Comparison of ENCODE assay signal across 31 cellular contexts in genomic region chr5:132760043-132760420, GRCh38. TPM values are rescaled to one million over a fixed set of nuclear protein-coding genes. Genes with fewer than 3 reads are reported as not detected.
A peak's percentile ranks its signal among the peaks of the same experiment; 100 is the strongest.
DNase-seq lines count a peak whose midpoint lies in the region; ATAC-seq and TF ChIP-seq lines count a peak whose summit lies in the region.
"Had no signal": no experiment of that assay in that cellular context is flagged by ENCODE, and none has a peak within 500 bp of the region (broad histone marks: within the 10 kb centered on the region; RNA-seq: fewer than 3 reads in every experiment).

No MANE protein-coding gene starts in this region.

- H3K27ac ChIP-seq in right atrium auricular region (no peak overlapping the region), trophoblast cell (ENCODE audit: low read depth, low read length) (peak overlapping the region; percentile 81), upper lobe of right lung (no peak overlapping the region), esophagus squamous epithelium (no peak overlapping the region)
- no peak overlapping the region for H3K27ac ChIP-seq in CD8-positive, alpha-beta T cell (ENCODE audit: low read depth, low read length)
- H3K27ac ChIP-seq: A549, SJSA1 had no signal

- H4K8ac ChIP-seq in trophoblast cell (ENCODE audit: low read depth, low read length), result no peak overlapping the region

- H3K27ac Mint-ChIP-seq in CD8-positive, alpha-beta T cell, result no peak overlapping the region

- CTCF ChIA-PET in CD8-positive, alpha-beta T cell (lab: Charles Lee), result no interaction called here

- H3K36me3 ChIP-seq in right atrium auricular region (peaks cover 78% of the 10 kb centered on the region), trophoblast cell (ENCODE audit: control insufficient read depth in 1 of 2, insufficient read depth in 2 of 2, low read length in 2 of 2) (peaks cover 69 to 82% of the 10 kb centered on the region in 2 experiments), upper lobe of right lung (peaks cover 52% of the 10 kb centered on the region), BE2C (peaks cover 25% of the 10 kb centered on the region), esophagus squamous epithelium (peaks cover 16 to 90% (median 46%) of the 10 kb centered on the region in 3 donors)
- no peaks in the 10 kb centered on the region for H3K36me3 ChIP-seq in CD8-positive, alpha-beta T cell (ENCODE audit: insufficient read depth, low read length)

- H3K4me3 Mint-ChIP-seq in CD8-positive, alpha-beta T cell, result no peak overlapping the region
- H3K4me3 Mint-ChIP-seq: CD4-positive, alpha-beta memory T cell had no signal

- no peaks in the 10 kb centered on the region for H3K79me2 ChIP-seq in trophoblast cell (ENCODE audit: control insufficient read depth, insufficient read depth, low read length, poor library complexity)

- peak overlapping the region; percentile 27 for H3K18ac ChIP-seq in trophoblast cell (ENCODE audit: low read length)

- H2BK5ac ChIP-seq in trophoblast cell (ENCODE audit: low read depth, low read length, poor library complexity), result no peak overlapping the region

- peaks cover 10% of the 10 kb centered on the region for H3K79me1 ChIP-seq in trophoblast cell (ENCODE audit: low read length)

- no peak overlapping the region for H2BK120ac ChIP-seq in trophoblast cell (ENCODE audit: insufficient read depth, low read length, poor library complexity)

- H4K12ac ChIP-seq in trophoblast cell (ENCODE audit: low read depth, low read length), result no peak overlapping the region

- H3K36me3 Mint-ChIP-seq in CD8-positive, alpha-beta T cell, result peaks cover 2% of the 10 kb centered on the region

- TF ChIP-seq POLR2A in esophagus squamous epithelium (IDR thresholded peaks at IDR 0.05), result no peak

- no peaks in the 10 kb centered on the region for H3K9me3 Mint-ChIP-seq in CD8-positive, alpha-beta T cell
- H3K9me3 Mint-ChIP-seq: CD4-positive, alpha-beta memory T cell had no signal

- no peak for TF ChIP-seq CTCF in right atrium auricular region (IDR thresholded peaks at IDR 0.05)
- no peak for TF ChIP-seq CTCF in upper lobe of right lung (IDR thresholded peaks at IDR 0.05)
- TF ChIP-seq CTCF in BE2C (IDR thresholded peaks at IDR 0.05; ENCODE audit: low read depth, low read length), result no peak
- TF ChIP-seq CTCF in esophagus squamous epithelium (IDR thresholded peaks at IDR 0.05), result no peak
- no peak for TF ChIP-seq CTCF in CD8-positive, alpha-beta T cell (IDR thresholded peaks at IDR 0.05)

- no peak overlapping the region for H3K4me2 ChIP-seq in trophoblast cell (ENCODE audit: low read length)
- H3K4me2 ChIP-seq: A549 had no signal

- H2BK12ac ChIP-seq in trophoblast cell (ENCODE audit: low read length), result no peak overlapping the region

- WGBS in trophoblast cell (ENCODE audit: extremely low coverage, insufficient coverage, insufficient read length), result no CpG with 5 or more reads among the region's 12 CpGs
- WGBS in esophagus squamous epithelium, 2 donors, result 89 to 100% methylated on average over 2 to 6 of the region's 12 CpGs

- no peak overlapping the region for H3K4ac ChIP-seq in trophoblast cell (ENCODE audit: low read depth, low read length)

- H3K27me3 ChIP-seq in right atrium auricular region, result no peaks in the 10 kb centered on the region
- H3K27me3 ChIP-seq in trophoblast cell (ENCODE audit: insufficient read depth, low read length), result no peaks in the 10 kb centered on the region
- H3K27me3 ChIP-seq in upper lobe of right lung, result no peaks in the 10 kb centered on the region
- no peaks in the 10 kb centered on the region for H3K27me3 ChIP-seq in BE2C
- no peaks in the 10 kb centered on the region for H3K27me3 ChIP-seq in esophagus squamous epithelium
- no peaks in the 10 kb centered on the region for H3K27me3 ChIP-seq in CD8-positive, alpha-beta T cell (ENCODE audit: insufficient read depth, low read length)
- H3K27me3 ChIP-seq: SJSA1 had no signal

- no peak overlapping the region for H3K23ac ChIP-seq in trophoblast cell (ENCODE audit: low read length)

- intact Hi-C loops in left ventricle myocardium superior (cut with micrococcal nuclease), result no loop called here
- intact Hi-C loops in upper lobe of right lung (cut with DNase I), result no loop called here
- intact Hi-C loops in esophagus squamous epithelium (cut with DNase I), result no loop called here
- intact Hi-C loops in CD8-positive, alpha-beta T cell (cut with DNase I, micrococcal nuclease), result no loop called here

- H3K9me3 ChIP-seq in right atrium auricular region, result no peaks in the 10 kb centered on the region
- H3K9me3 ChIP-seq in trophoblast cell (ENCODE audit: insufficient read depth, low read depth, low read length), result no peaks in the 10 kb centered on the region
- H3K9me3 ChIP-seq in upper lobe of right lung, result no peaks in the 10 kb centered on the region
- no peaks in the 10 kb centered on the region for H3K9me3 ChIP-seq in BE2C
- H3K9me3 ChIP-seq in esophagus squamous epithelium, result no peaks in the 10 kb centered on the region
- H3K9me3 ChIP-seq in CD8-positive, alpha-beta T cell (ENCODE audit: low read length), result no peaks in the 10 kb centered on the region
- H3K9me3 ChIP-seq: A549, Caco-2, SJSA1 had no signal

- peak; percentile 40 for DNase-seq in right atrium auricular region (ENCODE audit: low spot score)
- DNase-seq in left ventricle myocardium superior, result no peak
- peak; percentile 22 for DNase-seq in ecto neural progenitor cell (ENCODE audit: low spot score)
- no peak for DNase-seq in trophoblast cell
- DNase-seq in upper lobe of right lung, result peak; percentile 55
- no peak for DNase-seq in BE2C
- DNase-seq in esophagus squamous epithelium (lab: John Stamatoyannopoulos, UW), result no peak
- no peak for DNase-seq in CD8-positive, alpha-beta T cell
- DNase-seq: AML-193; C1 segment of cervical spinal cord; CD4-positive, alpha-beta memory T cell; DMS 273 treated with DMSO at 0.1 percent for 48 hours; DMS79 treated with DMSO at 0.1 percent for 48 hours; GF-D8; KBM-7; MV-4-11; NCI-H1105; NCI-H1436 treated with DMSO at 0.1 percent for 48 hours; NCI-H2029; NCI-H446 treated with DMSO at 0.1 percent for 48 hours; NCI-H526; NCI-H82; NK-92 treated with Interleukin-12 subunit alpha and Interleukin-12 subunit beta, amount 100 ng/mL, for 24 hours; PC-3; Right ventricle myocardium superior had no signal

- H3K27me3 Mint-ChIP-seq in CD8-positive, alpha-beta T cell (ENCODE audit: low read depth), result no peaks in the 10 kb centered on the region
- H3K27me3 Mint-ChIP-seq: CD4-positive, alpha-beta memory T cell had no signal

- peak overlapping the region; percentile 7 for H3K14ac ChIP-seq in trophoblast cell (ENCODE audit: low read length)

- ATAC-seq in left ventricle myocardium superior, result no peak
- no peak for ATAC-seq in upper lobe of right lung
- ATAC-seq in CD8-positive, alpha-beta T cell, result no peak
- ATAC-seq: A549, PC-3 had no signal

- no peak overlapping the region for H2AFZ ChIP-seq in trophoblast cell (ENCODE audit: insufficient read depth, low read length, poor library complexity)

- POLR2A ChIA-PET in CD8-positive, alpha-beta T cell (lab: Charles Lee), result no interaction called here

- no peak overlapping the region for H2AK5ac ChIP-seq in trophoblast cell (ENCODE audit: low read length)

- H3K4me3 ChIP-seq in right atrium auricular region (no peak overlapping the region), trophoblast cell (ENCODE audit: low read depth, low read length) (no peak overlapping the region), upper lobe of right lung (no peak overlapping the region), BE2C (ENCODE audit: low read depth, low read length) (no peak overlapping the region), esophagus squamous epithelium (no peak overlapping the region)
- no peak overlapping the region for H3K4me3 ChIP-seq in CD8-positive, alpha-beta T cell (ENCODE audit: low read depth, low read length)
- H3K4me3 ChIP-seq: A549, SJSA1 had no signal

- H4K91ac ChIP-seq in trophoblast cell (ENCODE audit: low read depth, low read length), result peak overlapping the region; percentile 1

- no peaks in the 10 kb centered on the region for H3K4me1 Mint-ChIP-seq in CD8-positive, alpha-beta T cell (ENCODE audit: low read depth)

- no peak overlapping the region for H3K9ac ChIP-seq in trophoblast cell (ENCODE audit: low read length)

- H3K4me1 ChIP-seq in right atrium auricular region, result no peaks in the 10 kb centered on the region
- peaks cover 22 to 37% of the 10 kb centered on the region in 2 experiments for H3K4me1 ChIP-seq in trophoblast cell (ENCODE audit: control insufficient read depth in 1 of 2, insufficient read depth in 2 of 2, low read length in 2 of 2)
- H3K4me1 ChIP-seq in upper lobe of right lung, result no peaks in the 10 kb centered on the region
- H3K4me1 ChIP-seq in BE2C, result no peaks in the 10 kb centered on the region
- peaks cover 0 to 13% (median 0%) of the 10 kb centered on the region in 3 donors for H3K4me1 ChIP-seq in esophagus squamous epithelium
- H3K4me1 ChIP-seq in CD8-positive, alpha-beta T cell (ENCODE audit: insufficient read depth, low read length), result no peaks in the 10 kb centered on the region
- H3K4me1 ChIP-seq: A549, Caco-2, SJSA1 had no signal

RNA-seq across cellular contexts. Expression of gene CCNI2, which starts 12.8 kb away (rescaled TPM):
- not detected for total RNA-seq in right atrium auricular region
- total RNA-seq in left ventricle myocardium superior, result 0.10 TPM
- polyA plus RNA-seq in trophoblast cell (2013), result 4.6 and 5.5 TPM in 2 replicates
- total RNA-seq in upper lobe of right lung, result 0.55 TPM
- 3.1 TPM for polyA plus RNA-seq in BE2C (2012; ENCODE audit: insufficient read depth, insufficient read length, low read depth)
- total RNA-seq in esophagus squamous epithelium, result under 1 TPM in 2 of 4 donors, not detected in 2; 0.19 to 0.29 TPM
- total RNA-seq in CD8-positive, alpha-beta T cell, result 1 to 10 TPM; 4.4 to 6.3 TPM
- total RNA-seq: HT1080, LHCN-M2, PC-3, SJSA1 had no signal

RNA-seq across cellular contexts. Expression of gene SEPTIN8, which starts 17.0 kb away (rescaled TPM):
- 10 to 100 TPM; 21.1 to 24.8 TPM for total RNA-seq in right atrium auricular region
- 30.4 TPM for total RNA-seq in left ventricle myocardium superior
- 198 and 213 TPM in 2 replicates for polyA plus RNA-seq in trophoblast cell (2013)
- 42.6 TPM for total RNA-seq in upper lobe of right lung
- polyA plus RNA-seq in BE2C (2012; ENCODE audit: insufficient read depth, insufficient read length, low read depth), result 34.7 TPM
- 10 to 100 TPM; 31.9 to 44.9 (median 38.3) TPM for total RNA-seq in esophagus squamous epithelium
- total RNA-seq in CD8-positive, alpha-beta T cell, result 1 to 10 TPM; 5.3 to 6.8 TPM

RNA-seq across cellular contexts. Expression of gene KIF3A, which starts 22.7 kb away (rescaled TPM):
- total RNA-seq in right atrium auricular region (1 to 10 TPM; 5.6 to 7.2 TPM), left ventricle myocardium superior (12.4 TPM), upper lobe of right lung (10.5 TPM), esophagus squamous epithelium (1 to 10 TPM; 2.2 to 7.6 (median 4.6) TPM)
- 10.0 and 10.4 TPM in 2 replicates for polyA plus RNA-seq in trophoblast cell (2013)
- polyA plus RNA-seq in BE2C (2012; ENCODE audit: insufficient read depth, insufficient read length, low read depth), result 5.9 TPM
- 10 to 100 TPM; 13.0 to 14.8 TPM for total RNA-seq in CD8-positive, alpha-beta T cell

RNA-seq across cellular contexts. Expression of gene SOWAHA, which starts 53.1 kb away (rescaled TPM):
- total RNA-seq in right atrium auricular region (not detected), left ventricle myocardium superior (0.17 TPM), upper lobe of right lung (not detected), esophagus squamous epithelium (under 1 TPM in 2 of 4 donors, not detected in 2; 0.13 to 0.45 TPM)
- polyA plus RNA-seq in trophoblast cell (2013), result 23.8 and 25.2 TPM in 2 replicates
- not detected for polyA plus RNA-seq in BE2C (2012; ENCODE audit: insufficient read depth, insufficient read length, low read depth)
- not detected for total RNA-seq in CD8-positive, alpha-beta T cell
- total RNA-seq: CD4-positive, alpha-beta memory T cell; HT1080; LHCN-M2; MCF 10A; SJSA1 had no signal

Comparison
In these comparisons a context has a peak if more than half of its experiments do, and no peak if none do; other contexts are left out.
1. DNase-seq: peak in right atrium auricular region (single experiment), ecto neural progenitor cell (single experiment) and upper lobe of right lung (single experiment); none in left ventricle myocardium superior (single experiment), trophoblast cell (0 of 2), BE2C (single experiment), esophagus squamous epithelium (single experiment) and CD8-positive, alpha-beta T cell (0 of 7).